In the genomic region with DNA sequence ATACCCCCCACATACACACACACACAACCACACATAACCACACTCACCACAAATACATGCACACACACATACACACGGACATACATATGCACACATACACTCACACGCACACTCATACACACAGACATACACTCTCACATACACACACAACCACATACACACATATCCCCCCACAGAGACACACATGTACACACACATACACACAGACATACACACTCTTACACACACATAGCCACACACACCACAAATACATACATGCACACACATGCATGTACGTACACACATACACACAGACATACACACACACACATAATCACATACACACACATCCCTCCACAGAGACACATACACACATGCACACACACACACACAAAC, we compare ENCODE assay signal across 20 cellular contexts. TPM values are rescaled to one million over a fixed set of nuclear protein-coding genes. Genes with fewer than 3 reads are reported as not detected.
"Had no signal": no experiment of that assay in that cellular context is flagged by ENCODE, and none has a peak within 500 bp of the region (broad histone marks: within the 10 kb centered on the region; RNA-seq: fewer than 3 reads in every experiment).

No MANE protein-coding gene starts in this region.

- DNase-seq: effector CD4-positive, alpha-beta T cell; endodermal cell; foreskin melanocyte; head of caudate nucleus; kidney; left colon; mucosa of descending colon; naive thymus-derived CD8-positive, alpha-beta T cell; sigmoid colon; stimulated activated naive CD4-positive, alpha-beta T cell treated with Interleukin-2 at 50 U/mL for 16 hours; uterus had no signal

- H3K9me3 ChIP-seq: mucosa of descending colon, sigmoid colon, uterus had no signal

- H3K27me3 ChIP-seq: uterus had no signal

- H2AFZ ChIP-seq: hepatocyte had no signal

- H3K27ac ChIP-seq: coronary artery, hepatocyte, sigmoid colon, skin epidermis, uterus had no signal

- H3K4me1 ChIP-seq: sigmoid colon, uterus had no signal

- H3K4me3 ChIP-seq: coronary artery, hepatocyte, mucosa of descending colon, sigmoid colon, skin epidermis, uterus had no signal

- ATAC-seq: left colon; mucosa of descending colon; naive thymus-derived CD8-positive, alpha-beta T cell had no signal

- FAIRE-seq: kidney had no signal

- H3K79me2 ChIP-seq: hepatocyte had no signal

- H3K4me2 ChIP-seq: hepatocyte had no signal

- H3K36me3 ChIP-seq: sigmoid colon, uterus had no signal

RNA-seq across cellular contexts. Expression of a gene that starts 25.5 kb away (rescaled TPM):
- total RNA-seq: chondrocyte; dermis microvascular lymphatic vessel endothelial cell; endodermal cell; lung microvascular endothelial cell; naive thymus-derived CD8-positive, alpha-beta T cell; osteocyte; pulmonary artery endothelial cell had no signal
- polyA plus RNA-seq: naive thymus-derived CD8-positive, alpha-beta T cell; neural cell had no signal

RNA-seq across cellular contexts. Expression of a gene that starts 32.1 kb away (rescaled TPM):
- polyA plus RNA-seq: naive thymus-derived CD8-positive, alpha-beta T cell had no signal

RNA-seq across cellular contexts. Expression of a gene that starts 35.1 kb away (rescaled TPM):
- total RNA-seq: chondrocyte, dermis microvascular lymphatic vessel endothelial cell, endodermal cell, lung microvascular endothelial cell, osteocyte, pulmonary artery endothelial cell had no signal
- polyA plus RNA-seq: naive thymus-derived CD8-positive, alpha-beta T cell; neural cell had no signal

RNA-seq across cellular contexts. Expression of a gene that starts 42.1 kb away (rescaled TPM):
- total RNA-seq: chondrocyte, dermis microvascular lymphatic vessel endothelial cell, endodermal cell, lung microvascular endothelial cell, osteocyte, pulmonary artery endothelial cell had no signal
- polyA plus RNA-seq: naive thymus-derived CD8-positive, alpha-beta T cell; neural cell had no signal
